ENCODE assay signal across 18 cellular contexts in genomic region chr20:59253325-59253724, GRCh38. TPM values are rescaled to one million over a fixed set of nuclear protein-coding genes. Genes with fewer than 3 reads are reported as not detected.
DNase-seq lines count a peak whose midpoint lies in the region; ATAC-seq and TF ChIP-seq lines count a peak whose summit lies in the region.
"Had no signal": no experiment of that assay in that cellular context is flagged by ENCODE, and none has a peak within 500 bp of the region (broad histone marks: within the 10 kb centered on the region; RNA-seq: fewer than 3 reads in every experiment).

No MANE protein-coding gene starts in this region.

- DNase-seq in NCI-H2171 treated with DMSO at 0.1 percent for 48 hours (lab: John Stamatoyannopoulos, UW) (peak; percentile 50), NCI-H2171 (lab: John Stamatoyannopoulos, UW) (no peak), KBM-7 (peak; percentile 74), activated B cell treated with CpG ODN at 0.5 μM for 24 hours (no peak), immature natural killer cell (peak; percentile 31 to 36 (median 32)), dorsolateral prefrontal cortex (no peak)
- DNase-seq: 8988T, Calu3, foreskin melanocyte, GOT3, NCI-H187 treated with DMSO at 0.1 percent for 48 hours, NCI-H526 treated with DMSO at 0.1 percent for 48 hours had no signal

- peaks cover 23% of the 10 kb centered on the region for H3K4me1 Mint-ChIP-seq in activated B cell treated with CpG ODN at 0.5 μM for 24 hours
- peaks cover 55 to 82% of the 10 kb centered on the region in 2 donors for H3K4me1 Mint-ChIP-seq in immature natural killer cell

- intact Hi-C loops in activated B cell treated with CpG ODN at 0.5 μM for 24 hours (cut with micrococcal nuclease) = no loop called here
- intact Hi-C loops in dorsolateral prefrontal cortex (cut with DNase I) = no loop called here

- H3K4me3 ChIP-seq in dorsolateral prefrontal cortex = no peak overlapping the region
- H3K4me3 ChIP-seq: cardiac muscle cell had no signal

- CTCF ChIA-PET in activated B cell treated with CpG ODN at 0.5 μM for 24 hours (lab: Charles Lee) = interaction anchor here (1.0 kb wide), 1 partner anchor 166 kb away, joined by 3 read pairs; no protein-coding TSS in a partner anchor

- peak overlapping the region; percentile 32 for H3K27ac Mint-ChIP-seq in activated B cell treated with CpG ODN at 0.5 μM for 24 hours
- H3K27ac Mint-ChIP-seq in immature natural killer cell = peak overlapping the region; percentile 79 to 90 (median 86)

- in situ Hi-C loops in KBM-7 (cut with MboI; ENCODE audit: low pct_unique_long_range_greater_than_20kb, low sequenced_read_pairs) = no loop called here

- peaks cover 0 to 30% (median 0%) of the 10 kb centered on the region in 45 donors for H3K27me3 ChIP-seq in dorsolateral prefrontal cortex
- H3K27me3 ChIP-seq: neutrophil had no signal

- no peak for ATAC-seq in activated B cell treated with CpG ODN at 0.5 μM for 24 hours (ENCODE audit: low read depth)
- no peak for ATAC-seq in HG03045 (IDR thresholded peaks at IDR 0.05; ENCODE audit: unreplicated experiment)
- no peak for ATAC-seq in HG03442 (IDR thresholded peaks at IDR 0.05; ENCODE audit: unreplicated experiment)
- ATAC-seq: sciatic nerve had no signal

- TF ChIP-seq CTCF in activated B cell treated with CpG ODN at 0.5 μM for 24 hours (IDR thresholded peaks at IDR 0.05) (no peak), dorsolateral prefrontal cortex (IDR thresholded peaks at IDR 0.05 in 54 of 56, conservative IDR thresholded peaks at IDR 0.05 in 2 of 56; ENCODE audit: low read depth in 1 of 56, partially characterized antibody in 56 of 56) (no peak)

- POLR2A ChIA-PET in activated B cell treated with CpG ODN at 0.5 μM for 24 hours (lab: Charles Lee) = no interaction called here

- H3K9me3 Mint-ChIP-seq in activated B cell treated with CpG ODN at 0.5 μM for 24 hours = peaks cover 4% of the 10 kb centered on the region
- no peaks in the 10 kb centered on the region for H3K9me3 Mint-ChIP-seq in immature natural killer cell

- no peak overlapping the region for H3K27ac ChIP-seq in dorsolateral prefrontal cortex
- H3K27ac ChIP-seq: cardiac muscle cell, neutrophil had no signal

- H3K36me3 Mint-ChIP-seq in activated B cell treated with CpG ODN at 0.5 μM for 24 hours (ENCODE audit: low read depth) (peaks cover 29% of the 10 kb centered on the region), immature natural killer cell (peaks cover 41 to 71% (median 42%) of the 10 kb centered on the region in 3 donors)

- no peaks in the 10 kb centered on the region for H3K27me3 Mint-ChIP-seq in activated B cell treated with CpG ODN at 0.5 μM for 24 hours
- H3K27me3 Mint-ChIP-seq in immature natural killer cell (ENCODE audit: low read depth in 3 of 3) = peaks cover 0 to 3% (median 0%) of the 10 kb centered on the region in 3 donors

- H3K4me3 Mint-ChIP-seq in activated B cell treated with CpG ODN at 0.5 μM for 24 hours (no peak overlapping the region), immature natural killer cell (peak overlapping the region; percentile 56 to 64 (median 60))

RNA-seq across cellular contexts. Expression of gene EDN3, which starts 47.1 kb away (rescaled TPM):
- total RNA-seq in activated B cell treated with CpG ODN at 0.5 μM for 24 hours = not detected in 2 replicates
- not detected for polyA plus RNA-seq in immature natural killer cell
- total RNA-seq in dorsolateral prefrontal cortex = 1 to 10 TPM in 106 of 120 experiments, under 1 TPM in 14; 0.17 to 5.4 (median 2.0) TPM
- total RNA-seq: Calu3, cardiac muscle cell, lung microvascular endothelial cell, sciatic nerve had no signal
- polyA plus RNA-seq: cardiac muscle cell had no signal

Comparison
In these comparisons a context has a peak if more than half of its experiments do, and no peak if none do; other contexts are left out.
1. DNase-seq: peak in NCI-H2171 treated with DMSO at 0.1 percent for 48 hours (single experiment), KBM-7 (single experiment) and immature natural killer cell (3 of 3); none in NCI-H2171 (single experiment), activated B cell treated with CpG ODN at 0.5 μM for 24 hours (single experiment) and dorsolateral prefrontal cortex (0 of 10).